ENCODE assay signal across 1 cellular context in genomic region chr11:1194977-1195689, GRCh38.
TF ChIP-seq lines count a peak whose summit lies in the region.

No MANE protein-coding gene starts in this region.

TF ChIP-seq in HepG2, 621 proteins besides CTCF, POLR2A, EP300 and RAD21:
- TF ChIP-seq TGIF2 (CRISPR knock-in tag; IDR thresholded peaks at IDR 0.05) (no peak), ZNF709 (CRISPR knock-in tag; IDR thresholded peaks at IDR 0.05) (no peak), ZNF747 (CRISPR knock-in tag; IDR thresholded peaks at IDR 0.05; ENCODE audit: borderline replicate concordance) (no peak), HES4 (CRISPR knock-in tag; IDR thresholded peaks at IDR 0.05; ENCODE audit: borderline replicate concordance) (no peak), ZNF513 (CRISPR knock-in tag; conservative IDR thresholded peaks at IDR 0.05) (no peak), SRSF1 (optimal IDR thresholded peaks at IDR 0.05; ENCODE audit: low read depth, low read length) (no peak), ZNF234 (CRISPR knock-in tag; conservative IDR thresholded peaks at IDR 0.05) (no peak), RBM22 (optimal IDR thresholded peaks at IDR 0.05; ENCODE audit: low read length) (no peak), LRRFIP1 (CRISPR knock-in tag; conservative IDR thresholded peaks at IDR 0.05) (no peak), CBX2 (IDR thresholded peaks at IDR 0.05; ENCODE audit: low read depth, low read length) (no peak), CBX2 (CRISPR knock-in tag; IDR thresholded peaks at IDR 0.05; ENCODE audit: low read depth) (no peak), ZHX1 (CRISPR knock-in tag; IDR thresholded peaks at IDR 0.05; ENCODE audit: low read depth) (no peak)
- TF ChIP-seq, protein P1, sequence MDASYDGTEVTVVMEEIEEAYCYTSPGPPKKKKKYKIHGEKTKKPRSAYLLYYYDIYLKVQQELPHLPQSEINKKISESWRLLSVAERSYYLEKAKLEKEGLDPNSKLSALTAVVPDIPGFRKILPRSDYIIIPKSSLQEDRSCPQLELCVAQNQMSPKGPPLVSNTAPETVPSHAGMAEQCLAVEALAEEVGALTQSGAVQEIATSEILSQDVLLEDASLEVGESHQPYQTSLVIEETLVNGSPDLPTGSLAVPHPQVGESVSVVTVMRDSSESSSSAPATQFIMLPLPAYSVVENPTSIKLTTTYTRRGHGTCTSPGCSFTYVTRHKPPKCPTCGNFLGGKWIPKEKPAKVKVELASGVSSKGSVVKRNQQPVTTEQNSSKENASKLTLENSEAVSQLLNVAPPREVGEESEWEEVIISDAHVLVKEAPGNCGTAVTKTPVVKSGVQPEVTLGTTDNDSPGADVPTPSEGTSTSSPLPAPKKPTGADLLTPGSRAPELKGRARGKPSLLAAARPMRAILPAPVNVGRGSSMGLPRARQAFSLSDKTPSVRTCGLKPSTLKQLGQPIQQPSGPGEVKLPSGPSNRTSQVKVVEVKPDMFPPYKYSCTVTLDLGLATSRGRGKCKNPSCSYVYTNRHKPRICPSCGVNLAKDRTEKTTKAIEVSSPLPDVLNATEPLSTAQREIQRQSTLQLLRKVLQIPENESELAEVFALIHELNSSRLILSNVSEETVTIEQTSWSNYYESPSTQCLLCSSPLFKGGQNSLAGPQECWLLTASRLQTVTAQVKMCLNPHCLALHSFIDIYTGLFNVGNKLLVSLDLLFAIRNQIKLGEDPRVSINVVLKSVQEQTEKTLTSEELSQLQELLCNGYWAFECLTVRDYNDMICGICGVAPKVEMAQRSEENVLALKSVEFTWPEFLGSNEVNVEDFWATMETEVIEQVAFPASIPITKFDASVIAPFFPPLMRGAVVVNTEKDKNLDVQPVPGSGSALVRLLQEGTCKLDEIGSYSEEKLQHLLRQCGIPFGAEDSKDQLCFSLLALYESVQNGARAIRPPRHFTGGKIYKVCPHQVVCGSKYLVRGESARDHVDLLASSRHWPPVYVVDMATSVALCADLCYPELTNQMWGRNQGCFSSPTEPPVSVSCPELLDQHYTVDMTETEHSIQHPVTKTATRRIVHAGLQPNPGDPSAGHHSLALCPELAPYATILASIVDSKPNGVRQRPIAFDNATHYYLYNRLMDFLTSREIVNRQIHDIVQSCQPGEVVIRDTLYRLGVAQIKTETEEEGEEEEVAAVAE (CRISPR knock-in tag; IDR thresholded peaks at IDR 0.05; ENCODE audit: borderline replicate concordance) = no peak
- TF ChIP-seq, protein P2, sequence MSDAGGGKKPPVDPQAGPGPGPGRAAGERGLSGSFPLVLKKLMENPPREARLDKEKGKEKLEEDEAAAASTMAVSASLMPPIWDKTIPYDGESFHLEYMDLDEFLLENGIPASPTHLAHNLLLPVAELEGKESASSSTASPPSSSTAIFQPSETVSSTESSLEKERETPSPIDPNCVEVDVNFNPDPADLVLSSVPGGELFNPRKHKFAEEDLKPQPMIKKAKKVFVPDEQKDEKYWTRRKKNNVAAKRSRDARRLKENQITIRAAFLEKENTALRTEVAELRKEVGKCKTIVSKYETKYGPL (CRISPR knock-in tag; IDR thresholded peaks at IDR 0.05) = no peak
TF ChIP-seq in HepG2: peak in this region for 0.
